In genomic region chr15:67322481-67322880, GRCh38 we compare ENCODE assay signal across 14 cellular contexts.
DNase-seq lines count a peak whose midpoint lies in the region; ATAC-seq and TF ChIP-seq lines count a peak whose summit lies in the region.
"Had no signal": no experiment of that assay in that cellular context is flagged by ENCODE, and none has a peak within 500 bp of the region (broad histone marks: within the 10 kb centered on the region; RNA-seq: fewer than 3 reads in every experiment).

No MANE protein-coding gene starts in this region.

- no peak for TF ChIP-seq RAD21 in IMR-90 (IDR thresholded peaks at IDR 0.05; ENCODE audit: low read length)

- dilution Hi-C loops in IMR-90 (cut with HindIII; ENCODE audit: low sequenced_read_pairs, unreplicated experiment) = no loop called here

- in situ Hi-C loops in IMR-90 (cut with MboI; ENCODE audit: low sequenced_read_pairs) = no loop called here

- no peak overlapping the region for H3K4me3 Mint-ChIP-seq in natural killer cell treated with Interleukin-12 subunit alpha and Interleukin-12 subunit beta and Interleukin-15 and Interleukin-18, amount 100 ng/mL, for 72 hours
- H3K4me3 Mint-ChIP-seq in mesothelial cell of epicardium = no peak overlapping the region

- H2BK20ac ChIP-seq in IMR-90 (ENCODE audit: low read depth, low read length) = no peak overlapping the region

- no peak for ATAC-seq in IMR-90 (ENCODE audit: low read depth)
- no peak for ATAC-seq in natural killer cell treated with Interleukin-12 subunit alpha and Interleukin-12 subunit beta and Interleukin-15 and Interleukin-18, amount 100 ng/mL, for 72 hours
- ATAC-seq: Right ventricle myocardium inferior had no signal

- H3K27me3 Mint-ChIP-seq in natural killer cell treated with Interleukin-12 subunit alpha and Interleukin-12 subunit beta and Interleukin-15 and Interleukin-18, amount 100 ng/mL, for 72 hours = peaks cover 19 to 24% of the 10 kb centered on the region in 2 donors
- peaks cover 6% of the 10 kb centered on the region for H3K27me3 Mint-ChIP-seq in mesothelial cell of epicardium (ENCODE audit: low read depth)

- no peaks in the 10 kb centered on the region for H3K9me3 Mint-ChIP-seq in natural killer cell treated with Interleukin-12 subunit alpha and Interleukin-12 subunit beta and Interleukin-15 and Interleukin-18, amount 100 ng/mL, for 72 hours
- H3K9me3 Mint-ChIP-seq in mesothelial cell of epicardium = peaks cover 13% of the 10 kb centered on the region

- no peak overlapping the region for H4K5ac ChIP-seq in IMR-90 (ENCODE audit: low read depth, low read length)

- no peak overlapping the region for H4K91ac ChIP-seq in IMR-90 (ENCODE audit: insufficient read depth, low read depth, low read length)

- H2AK5ac ChIP-seq in IMR-90 (ENCODE audit: low read depth, low read length) = no peak overlapping the region

- no peak overlapping the region for H3K23ac ChIP-seq in IMR-90 (ENCODE audit: low read depth, low read length)

- H3K4me2 ChIP-seq in IMR-90 (ENCODE audit: low read depth, low read length) = no peak overlapping the region
- H3K4me2 ChIP-seq: BLaER1 treated with 17β-estradiol and CSF1 and Interleukin-3, amounts not matched to agents 10 nM and 100 nM had no signal

- no peaks in the 10 kb centered on the region for H4K20me1 ChIP-seq in IMR-90 (ENCODE audit: insufficient read depth, low read length)
- H4K20me1 ChIP-seq: BLaER1 treated with 17β-estradiol and CSF1 and Interleukin-3, amounts not matched to agents 10 nM and 100 nM had no signal

- H3K9me3 ChIP-seq in IMR-90 (ENCODE audit: control insufficient read depth, insufficient read depth, low read length) = peaks cover under 1% of the 10 kb centered on the region; the same call in 1 of the 2 replicates

- H2AK9ac ChIP-seq in IMR-90 (replicated peaks; ENCODE audit: low read depth, low read length, poor library complexity) = no peak overlapping the region

- peaks cover 5% of the 10 kb centered on the region for H3K27me3 ChIP-seq in IMR-90 (ENCODE audit: control insufficient read depth, insufficient read depth, low read length)
- H3K27me3 ChIP-seq: BLaER1 treated with 17β-estradiol and CSF1 and Interleukin-3, amounts not matched to agents 10 nM and 100 nM had no signal

- no peak overlapping the region for H3K27ac ChIP-seq in IMR-90 (ENCODE audit: insufficient read depth, low read length)
- H3K27ac ChIP-seq: BLaER1 treated with 17β-estradiol and CSF1 and Interleukin-3, amounts not matched to agents 10 nM and 100 nM; SK-N-MC had no signal

- no peak overlapping the region for H3K4me3 ChIP-seq in IMR-90 (ENCODE audit: insufficient read depth, low read depth, low read length)
- no peak overlapping the region for H3K4me3 ChIP-seq in fibroblast of the aortic adventitia (ENCODE audit: low read depth, low read length)
- H3K4me3 ChIP-seq: BLaER1 treated with 17β-estradiol and CSF1 and Interleukin-3, amounts not matched to agents 10 nM and 100 nM; SK-N-MC had no signal

- H3K4ac ChIP-seq in IMR-90 (ENCODE audit: low read depth, low read length) = no peak overlapping the region

- H2AFZ ChIP-seq in IMR-90 (replicated peaks; ENCODE audit: low read length, poor library complexity) = peak overlapping the region; percentile 26

- H3K36me3 Mint-ChIP-seq in natural killer cell treated with Interleukin-12 subunit alpha and Interleukin-12 subunit beta and Interleukin-15 and Interleukin-18, amount 100 ng/mL, for 72 hours = peaks cover 2% of the 10 kb centered on the region
- H3K36me3 Mint-ChIP-seq in mesothelial cell of epicardium = no peaks in the 10 kb centered on the region

- H4K8ac ChIP-seq in IMR-90 (ENCODE audit: low read depth in 2 of 2, low read length in 2 of 2) = no peak overlapping the region

- H3K27ac Mint-ChIP-seq in natural killer cell treated with Interleukin-12 subunit alpha and Interleukin-12 subunit beta and Interleukin-15 and Interleukin-18, amount 100 ng/mL, for 72 hours = no peak overlapping the region
- H3K27ac Mint-ChIP-seq in mesothelial cell of epicardium = no peak overlapping the region

- no peaks in the 10 kb centered on the region for H3K9me1 ChIP-seq in IMR-90 (ENCODE audit: insufficient read depth, low read length)

- H2BK5ac ChIP-seq in IMR-90 (ENCODE audit: low read depth, low read length, poor library complexity, severe bottlenecking) = no peak overlapping the region

- peak; percentile 56 for DNase-seq in IMR-90
- DNase-seq in astrocyte of the hippocampus (ENCODE audit: low read depth, low spot score) = peak; percentile 12
- DNase-seq in fibroblast of the aortic adventitia (ENCODE audit: low read depth) = peak; percentile 41
- no peak for DNase-seq in natural killer cell treated with Interleukin-12 subunit alpha and Interleukin-12 subunit beta and Interleukin-15 and Interleukin-18, amount 100 ng/mL, for 72 hours (ENCODE audit: low spot score)
- DNase-seq in NCI-H1092 treated with DMSO at 0.1 percent for 48 hours (lab: John Stamatoyannopoulos, UW) = no peak
- no peak for DNase-seq in T-helper 1 cell
- DNase-seq in mesothelial cell of epicardium (ENCODE audit: low spot score in 2 of 2, unreplicated experiment in 2 of 2) = no peak
- DNase-seq: KG1, NCI-H187 treated with DMSO at 0.1 percent for 48 hours, NCI-H2171, NCI-H82 had no signal

- WGBS in IMR-90 (ENCODE audit: extremely low coverage in 2 of 2, insufficient read length in 1 of 2), 2 experiments = no CpG with 5 or more reads among the region's 4 CpGs

- H3K4me1 Mint-ChIP-seq in natural killer cell treated with Interleukin-12 subunit alpha and Interleukin-12 subunit beta and Interleukin-15 and Interleukin-18, amount 100 ng/mL, for 72 hours (ENCODE audit: low read depth in 2 of 2) = no peaks in the 10 kb centered on the region
- no peaks in the 10 kb centered on the region for H3K4me1 Mint-ChIP-seq in mesothelial cell of epicardium

- no peak overlapping the region for H3K9ac ChIP-seq in IMR-90 (ENCODE audit: low read depth, low read length)
- H3K9ac ChIP-seq: BLaER1 treated with 17β-estradiol and CSF1 and Interleukin-3, amounts not matched to agents 10 nM and 100 nM had no signal

- no peak overlapping the region for H3K18ac ChIP-seq in IMR-90 (ENCODE audit: low read depth, low read length)

- no peak overlapping the region for H3K14ac ChIP-seq in IMR-90 (replicated peaks; ENCODE audit: low read depth, low read length)

- CTCF ChIA-PET in IMR-90 (lab: Yijun Ruan, JAX) = no interaction called here

- BruUV-seq in IMR-90 (replicated peaks; lab: Mats Ljungman, UMichigan) = no TSS peak

- H3K79me1 ChIP-seq in IMR-90 (ENCODE audit: low read depth in 1 of 2, low read length in 2 of 2) = no peaks in the 10 kb centered on the region

- no peak overlapping the region for H2BK120ac ChIP-seq in IMR-90 (ENCODE audit: low read depth, low read length)

- no peak for TF ChIP-seq POLR2A in IMR-90 (IDR thresholded peaks at IDR 0.05; ENCODE audit: low read depth, low read length)

- H2BK15ac ChIP-seq in IMR-90 (ENCODE audit: low read depth, low read length) = no peak overlapping the region

- 0 out of 2 replicates have a peak, but pooled peaks cover 2% of the 10 kb centered on the region for H3K4me1 ChIP-seq in IMR-90 (ENCODE audit: control insufficient read depth, insufficient read depth, low read length)
- H3K4me1 ChIP-seq: BLaER1 treated with 17β-estradiol and CSF1 and Interleukin-3, amounts not matched to agents 10 nM and 100 nM had no signal

- no peak overlapping the region for H3K56ac ChIP-seq in IMR-90 (ENCODE audit: extremely low read depth, insufficient read depth, low read length)

- no peaks in the 10 kb centered on the region for H3K36me3 ChIP-seq in IMR-90 (ENCODE audit: control insufficient read depth, insufficient read depth, low read length)
- H3K36me3 ChIP-seq: BLaER1 treated with 17β-estradiol and CSF1 and Interleukin-3, amounts not matched to agents 10 nM and 100 nM had no signal

- POLR2A ChIA-PET in IMR-90 (lab: Charles Lee; ENCODE audit: unreplicated experiment) = no interaction called here

- TF ChIP-seq CTCF in IMR-90 (conservative IDR thresholded peaks at IDR 0.05; ENCODE audit: low read depth, low read length) = no peak
- no peak for TF ChIP-seq CTCF in fibroblast of the aortic adventitia (IDR thresholded peaks at IDR 0.05; ENCODE audit: insufficient read depth, low read length)
- TF ChIP-seq CTCF in mesothelial cell of epicardium (IDR thresholded peaks at IDR 0.05; ENCODE audit: unreplicated experiment) = no peak

- intact Hi-C loops in IMR-90 (cut with micrococcal nuclease) = no loop called here

TF ChIP-seq in IMR-90, 13 proteins besides CTCF, POLR2A, EP300 and RAD21:
- TF ChIP-seq MAFK (IDR thresholded peaks at IDR 0.05; ENCODE audit: low read depth, low read length) (no peak), USF2 (IDR thresholded peaks at IDR 0.05; ENCODE audit: low read depth, low read length) (no peak), RCOR1 (IDR thresholded peaks at IDR 0.05; ENCODE audit: insufficient replicate concordance, low read length) (no peak), NFE2L2 (IDR thresholded peaks at IDR 0.05; ENCODE audit: low read depth, low read length) (no peak), ELK1 (IDR thresholded peaks at IDR 0.05; ENCODE audit: borderline replicate concordance, low read depth, low read length) (no peak), CEBPB (IDR thresholded peaks at IDR 0.05; ENCODE audit: low read depth, low read length) (peak; percentile 55; the same call in 1 of the 2 replicates), MAZ (IDR thresholded peaks at IDR 0.05; ENCODE audit: borderline replicate concordance, low read depth, low read length) (no peak)
TF ChIP-seq in IMR-90: peak in this region for 1.

Comparison
In these comparisons a context has a peak if more than half of its experiments do, and no peak if none do; other contexts are left out.
1. DNase-seq: peak in IMR-90 (single experiment), astrocyte of the hippocampus (single experiment) and fibroblast of the aortic adventitia (single experiment); none in natural killer cell treated with Interleukin-12 subunit alpha and Interleukin-12 subunit beta and Interleukin-15 and Interleukin-18, amount 100 ng/mL, for 72 hours (single experiment), NCI-H1092 treated with DMSO at 0.1 percent for 48 hours (single experiment), T-helper 1 cell (0 of 5) and mesothelial cell of epicardium (0 of 2).